In the genomic region with DNA sequence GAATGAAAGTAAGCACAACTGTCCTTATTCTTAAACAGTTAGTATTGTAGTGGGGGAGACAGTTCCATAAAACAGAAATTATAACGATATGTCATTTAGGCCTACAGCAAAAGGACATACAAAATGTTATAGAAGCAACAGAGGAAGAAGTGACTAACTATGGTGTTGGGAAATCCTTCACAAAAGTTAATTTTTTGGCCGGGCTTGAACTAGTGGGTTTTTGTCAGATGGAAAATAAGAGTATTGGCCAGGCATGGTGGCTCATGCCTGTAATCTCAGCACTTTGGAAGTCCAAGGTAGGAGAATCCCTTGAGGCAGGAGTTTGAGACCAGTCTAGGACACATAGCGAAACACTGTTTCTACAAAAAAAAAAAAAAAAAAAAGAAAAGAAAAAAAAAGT, we compare ENCODE assay signal across 25 cellular contexts.
"Had no signal": no experiment of that assay in that cellular context is flagged by ENCODE, and none has a peak within 500 bp of the region (broad histone marks: within the 10 kb centered on the region; RNA-seq: fewer than 3 reads in every experiment).

No MANE protein-coding gene starts in this region.

- H3K4me1 ChIP-seq: ascending aorta, body of pancreas had no signal

- H3K4me3 ChIP-seq: ascending aorta, body of pancreas had no signal

- DNase-seq: activated CD4-positive, alpha-beta T cell treated with anti-CD3 and anti-CD28 coated beads for 48 hours; activated CD4-positive, alpha-beta T cell treated with anti-CD3 and anti-CD28 coated beads, Interleukin-2, amount 50 U/mL, for 4 hours; activated CD4-positive, CD25-positive, alpha-beta regulatory T cell treated with anti-CD3 and anti-CD28 coated beads, Interleukin-2, amount 50 U/mL, for 72 hours; activated CD8-positive, alpha-beta memory T cell treated with anti-CD3 and anti-CD28 coated beads, Interleukin-2, amount 10 ng/mL, durations not matched to agents 7 days and 5 days; activated CD8-positive, alpha-beta T cell treated with anti-CD3 and anti-CD28 coated beads, Interleukin-2, amount 10 ng/mL, durations not matched to agents 7 days and 5 days; activated effector memory CD4-positive, alpha-beta T cell treated with anti-CD3 and anti-CD28 coated beads, Interleukin-2, amount 50 U/mL, for 16 hours; activated naive CD4-positive, alpha-beta T cell treated with Interleukin-2 at 50 U/mL for 16 hours; activated naive CD8-positive, alpha-beta T cell treated with anti-CD3 and anti-CD28 coated beads, Interleukin-2, amount 50 U/mL, for 24 hours; activated T-cell treated with anti-CD3 and anti-CD28 coated beads, Interleukin-2, amount 50 U/mL, for 24 hours; amniotic stem cell; body of pancreas; KG1; NCI-H1048; NCI-H1417; NCI-H1930; NCI-H345; NCI-H510A; NCI-H526 treated with DMSO at 0.1 percent for 48 hours; NCI-H82; PC-3; SHP77; T-helper 1 cell had no signal

- H3K36me3 ChIP-seq: ascending aorta had no signal

- H3K9me3 ChIP-seq: ascending aorta, body of pancreas had no signal

- H3K27me3 ChIP-seq: ascending aorta, body of pancreas had no signal

- H3K27ac ChIP-seq: ascending aorta, body of pancreas had no signal

- ATAC-seq: activated CD8-positive, alpha-beta memory T cell treated with anti-CD3 and anti-CD28 coated beads, Interleukin-2, amount 10 ng/mL, durations not matched to agents 7 days and 5 days; activated CD8-positive, alpha-beta T cell treated with anti-CD3 and anti-CD28 coated beads, Interleukin-2, amount 10 ng/mL, durations not matched to agents 7 days and 5 days; activated naive CD4-positive, alpha-beta T cell treated with anti-CD3 and anti-CD28 coated beads, Interleukin-2, amount 50 U/mL, for 72 hours; activated naive CD8-positive, alpha-beta T cell treated with anti-CD3 and anti-CD28 coated beads, Interleukin-2, amount 50 U/mL, for 24 hours; body of pancreas; PC-3; WTC11 had no signal
